Comparison of ENCODE assay signal across 8 cellular contexts in genomic region chr16:740459-740763, GRCh38. TPM values are rescaled to one million over a fixed set of nuclear protein-coding genes. Genes with fewer than 3 reads are reported as not detected.
DNase-seq lines count a peak whose midpoint lies in the region; TF ChIP-seq lines count a peak whose summit lies in the region.

No MANE protein-coding gene starts in this region.

- intact Hi-C loops in prostate gland (cut with DNase I): no loop called here

- H3K36me3 Mint-ChIP-seq in activated T-cell treated with anti-CD3 and anti-CD28 coated beads, Interleukin-2, amount 50 U/mL, for 24 hours (ENCODE audit: low read depth): peaks cover 39% of the 10 kb centered on the region

- H3K27ac ChIP-seq in RWPE1 (peak overlapping the region; percentile 81), prostate gland (peak overlapping the region; percentile 78 to 84)

- no peaks in the 10 kb centered on the region for H3K27me3 Mint-ChIP-seq in activated T-cell treated with anti-CD3 and anti-CD28 coated beads, Interleukin-2, amount 50 U/mL, for 24 hours

- no peaks in the 10 kb centered on the region for H3K9me3 Mint-ChIP-seq in activated T-cell treated with anti-CD3 and anti-CD28 coated beads, Interleukin-2, amount 50 U/mL, for 24 hours

- H3K4me3 ChIP-seq in fibroblast of mammary gland (ENCODE audit: control insufficient read depth, low read depth, low read length) (peak overlapping the region; percentile 63), prostate gland (peak overlapping the region; percentile 93 to 94)

- H3K4me1 Mint-ChIP-seq in activated T-cell treated with anti-CD3 and anti-CD28 coated beads, Interleukin-2, amount 50 U/mL, for 24 hours (ENCODE audit: low read depth): peaks cover 36% of the 10 kb centered on the region

- no peaks in the 10 kb centered on the region for H3K4me1 ChIP-seq in prostate gland (replicated peaks)

- peak overlapping the region; percentile 76 for H3K27ac Mint-ChIP-seq in activated T-cell treated with anti-CD3 and anti-CD28 coated beads, Interleukin-2, amount 50 U/mL, for 24 hours

- H3K36me3 ChIP-seq in prostate gland: no peaks in the 10 kb centered on the region

- POLR2A ChIA-PET in RWPE1 (lab: Yijun Ruan, JAX; ENCODE audit: low non-redundant PET): interaction anchor here (0.7 kb wide), 1 partner anchor 45 kb away, joined by 3 read pairs; no protein-coding TSS in a partner anchor

- TF ChIP-seq POLR2A in prostate gland (IDR thresholded peaks at IDR 0.05): no peak

- no peaks in the 10 kb centered on the region for H3K27me3 ChIP-seq in prostate gland (replicated peaks; ENCODE audit: insufficient read depth)

- H3K4me3 Mint-ChIP-seq in activated T-cell treated with anti-CD3 and anti-CD28 coated beads, Interleukin-2, amount 50 U/mL, for 24 hours: peak overlapping the region; percentile 86

- TF ChIP-seq CTCF in RWPE1 (conservative IDR thresholded peaks at IDR 0.05; ENCODE audit: low read depth) (no peak), fibroblast of mammary gland (conservative IDR thresholded peaks at IDR 0.05; ENCODE audit: control insufficient read depth, insufficient read depth, low read depth, low read length) (no peak), prostate gland (IDR thresholded peaks at IDR 0.05) (no peak)

- no peak for DNase-seq in activated T-cell treated with anti-CD3 and anti-CD28 coated beads, Interleukin-2, amount 50 U/mL, for 24 hours
- DNase-seq in activated T-cell treated with anti-CD3 and anti-CD28 coated beads, Interleukin-2, amount 50 U/mL, for 1 hour: no peak
- DNase-seq in RWPE1 (ENCODE audit: low spot score) (no peak), fibroblast of mammary gland (ENCODE audit: low read depth) (no peak), prostate gland (ENCODE audit: low spot score) (no peak), NCI-H1048 (lab: John Stamatoyannopoulos, UW) (no peak), OCI-M2 (lab: John Stamatoyannopoulos, UW; ENCODE audit: unreplicated experiment) (no peak)
- DNase-seq in stimulated activated CD8-positive, alpha-beta memory T cell treated with anti-CD3 and anti-CD28 coated beads, Interleukin-4, amount 100 ng/mL, for 48 hours: no peak

- H3K9me3 ChIP-seq in prostate gland: no peaks in the 10 kb centered on the region

- CTCF ChIA-PET in RWPE1 (lab: Yijun Ruan, JAX): interaction anchor here (0.7 to 2.3 kb wide), 6 partner anchors 10 to 45 kb away, joined by 3 to 11 read pairs (median 5); no protein-coding TSS in a partner anchor

- under 1% methylated on average over 21 of the region's 22 CpGs for WGBS in prostate gland

RNA-seq across cellular contexts. Expression of gene CIAO3, which starts 0.4 kb away (rescaled TPM):
- 10 to 100 TPM; 56.7 to 76.6 TPM for total RNA-seq in prostate gland

RNA-seq across cellular contexts. Expression of gene HAGHL, which starts 13.5 kb away (rescaled TPM):
- total RNA-seq in prostate gland: 10 to 100 TPM in 1 of 2 donors, 1 to 10 TPM in 1; 7.7 to 10.1 TPM

RNA-seq across cellular contexts. Expression of gene CCDC78, which starts 14.2 kb away (rescaled TPM):
- 1 to 10 TPM; 2.3 to 3.0 TPM for total RNA-seq in prostate gland

RNA-seq across cellular contexts. Expression of gene ANTKMT, which starts 19.5 kb away (rescaled TPM):
- 10 to 100 TPM; 55.3 to 73.1 TPM for total RNA-seq in prostate gland

RNA-seq across cellular contexts. Expression of gene MSLN, which starts 20.1 kb away (rescaled TPM):
- total RNA-seq in prostate gland: 1 to 10 TPM in 1 of 2 donors, under 1 TPM in 1; 0.74 to 7.3 TPM
